In genomic region chr4:2259541-2260267, GRCh38 we compare ENCODE assay signal across 11 cellular contexts. TPM values are rescaled to one million over a fixed set of nuclear protein-coding genes. Genes with fewer than 3 reads are reported as not detected.
DNase-seq lines count a peak whose midpoint lies in the region; ATAC-seq, FAIRE-seq and TF ChIP-seq lines count a peak whose summit lies in the region.
"Had no signal": no experiment of that assay in that cellular context is flagged by ENCODE, and none has a peak within 500 bp of the region (broad histone marks: within the 10 kb centered on the region; RNA-seq: fewer than 3 reads in every experiment).

No MANE protein-coding gene starts in this region.

- BruUV-seq in Panc1 (replicated peaks; lab: Mats Ljungman, UMichigan) = TSS peak; percentile 53

- intact Hi-C loops in Panc1 (cut with micrococcal nuclease; ENCODE audit: unreplicated experiment) = no loop called here
- intact Hi-C loops in esophagus squamous epithelium (cut with DNase I) = loop anchor here (10.0 kb wide), 1 partner anchor 155 kb away; the partner anchor contains the start of genes CFAP99 and ZFYVE28

- ATAC-seq in Panc1 (no peak), HG03469 (IDR thresholded peaks at IDR 0.05; ENCODE audit: unreplicated experiment) (no peak)

- H3K27ac Mint-ChIP-seq in neural crest cell (ENCODE audit: unreplicated experiment) = no peak overlapping the region

- H3K27me3 Mint-ChIP-seq in neural crest cell (ENCODE audit: low read depth) = no peaks in the 10 kb centered on the region

- H3K4me3 Mint-ChIP-seq in neural crest cell = peak overlapping the region; percentile 71

- H3K36me3 ChIP-seq in Panc1 (ENCODE audit: control insufficient read depth, insufficient read depth, low read length) (no peaks in the 10 kb centered on the region; the same call in 1 of the 2 replicates), esophagus squamous epithelium (peaks cover 0 to 39% (median 0%) of the 10 kb centered on the region in 3 donors)

- 97% methylated on average over 5 of the region's 14 CpGs; no CpG with 5 or more reads in 1 of the 2 donors for WGBS in esophagus squamous epithelium, 2 donors

- no peaks in the 10 kb centered on the region for H3K9me3 Mint-ChIP-seq in neural crest cell

- POLR2A ChIA-PET in Panc1 (lab: Charles Lee) = no interaction called here

- TF ChIP-seq POLR2A in esophagus squamous epithelium (IDR thresholded peaks at IDR 0.05) = no peak
- TF ChIP-seq POLR2A in H54 (IDR thresholded peaks at IDR 0.05; ENCODE audit: low read depth, low read length) = no peak

- no peaks in the 10 kb centered on the region for H3K36me3 Mint-ChIP-seq in neural crest cell (ENCODE audit: low read depth)

- H3K4me3 ChIP-seq in AG09309 (ENCODE audit: control insufficient read depth, low read depth, low read length) (peak overlapping the region; percentile 96), Panc1 (ENCODE audit: low read depth in 2 of 2, low read length in 2 of 2) (no peak overlapping the region; a peak in 2 of 4 replicates), esophagus squamous epithelium (peak overlapping the region in 3 of 4 donors; percentile 91 to 98 (median 95))

- FAIRE-seq in H54 (lab: Jason Lieb, UNC) = no peak
- FAIRE-seq: H1 had no signal

- H3K27ac ChIP-seq in Panc1 (ENCODE audit: low read length) (no peak overlapping the region), esophagus squamous epithelium (peak overlapping the region; percentile 90 to 98 (median 94))

- in situ Hi-C loops in Panc1 (cut with HindIII; ENCODE audit: low pct_unique_long_range_greater_than_20kb, low sequenced_read_pairs) = no loop called here

- H3K9me3 ChIP-seq in Panc1 (ENCODE audit: control insufficient read depth, insufficient read depth, low read depth, low read length) (no peaks in the 10 kb centered on the region), esophagus squamous epithelium (no peaks in the 10 kb centered on the region)

- TF ChIP-seq CTCF in AG09309 (IDR thresholded peaks at IDR 0.05; ENCODE audit: control insufficient read depth, insufficient read depth, low read depth, low read length, missing control alignments) = no peak
- TF ChIP-seq CTCF in Panc1 (IDR thresholded peaks at IDR 0.05) = no peak
- TF ChIP-seq CTCF in esophagus squamous epithelium (IDR thresholded peaks at IDR 0.05) = no peak
- TF ChIP-seq CTCF in neural crest cell (conservative IDR thresholded peaks at IDR 0.05) = no peak

- H3K27me3 ChIP-seq in Panc1 (ENCODE audit: control insufficient read depth, insufficient read depth, low read length) (no peaks in the 10 kb centered on the region), esophagus squamous epithelium (no peaks in the 10 kb centered on the region)

- H3K4me1 ChIP-seq in Panc1 (ENCODE audit: control insufficient read depth, insufficient read depth, low read length) (no peaks in the 10 kb centered on the region; the same call in 1 of the 2 replicates), esophagus squamous epithelium (peaks cover 57 to 84% (median 61%) of the 10 kb centered on the region in 3 donors)

- no peak for DNase-seq in AG09309 (ENCODE audit: low read depth)
- DNase-seq in Panc1 (ENCODE audit: low read depth, low spot score) = no peak
- no peak for DNase-seq in esophagus squamous epithelium (lab: John Stamatoyannopoulos, UW)
- no peak for DNase-seq in neural crest cell (ENCODE audit: low read depth, low spot score)
- no peak for DNase-seq in H54 (ENCODE audit: insufficient read length, low spot score)
- no peak for DNase-seq in NCI-H524 treated with DMSO at 0.1 percent for 48 hours (lab: John Stamatoyannopoulos, UW)
- DNase-seq in GM03348 (ENCODE audit: low spot score) = no peak
- DNase-seq: GDM1, NCI-H1436 treated with DMSO at 0.1 percent for 48 hours had no signal

- peaks cover 5% of the 10 kb centered on the region for H3K4me1 Mint-ChIP-seq in neural crest cell

- CTCF ChIA-PET in Panc1 (lab: Charles Lee) = no interaction called here

RNA-seq across cellular contexts. Expression of gene MXD4, which starts 2.2 kb away (rescaled TPM):
- total RNA-seq in Panc1 (2021; ENCODE audit: unreplicated experiment) = 32.7 TPM
- 45.0 TPM for polyA plus RNA-seq in Panc1 (2012; ENCODE audit: insufficient read length)
- 10 to 100 TPM; 12.9 to 32.2 (median 27.8) TPM for total RNA-seq in esophagus squamous epithelium
- 47.1 and 54.3 TPM in 2 replicates for total RNA-seq in neural crest cell

RNA-seq across cellular contexts. Expression of gene HAUS3, which starts 17.8 kb away (rescaled TPM):
- 11.2 TPM for total RNA-seq in Panc1 (2021; ENCODE audit: unreplicated experiment)
- polyA plus RNA-seq in Panc1 (2012; ENCODE audit: insufficient read length) = 2.9 TPM
- total RNA-seq in esophagus squamous epithelium = 10 to 100 TPM in 3 of 4 donors, 1 to 10 TPM in 1; 8.9 to 13.0 (median 10.7) TPM
- 26.1 and 26.9 TPM in 2 replicates for total RNA-seq in neural crest cell

RNA-seq across cellular contexts. Expression of gene POLN, which starts 17.8 kb away (rescaled TPM):
- 4.3 TPM for total RNA-seq in Panc1 (2021; ENCODE audit: unreplicated experiment)
- polyA plus RNA-seq in Panc1 (2012; ENCODE audit: insufficient read length) = 2.3 TPM
- total RNA-seq in esophagus squamous epithelium = 1 to 10 TPM in 3 of 4 donors, under 1 TPM in 1; 0.19 to 1.5 (median 1.2) TPM
- total RNA-seq in neural crest cell = 4.0 and 5.6 TPM in 2 replicates

Comparison
In these comparisons a context has a peak if more than half of its experiments do, and no peak if none do; other contexts are left out.
1. H3K4me3 ChIP-seq: peak in AG09309 (single experiment) and esophagus squamous epithelium (3 of 4); none in Panc1 (0 of 2).